Comparison of ENCODE assay signal across 8 cellular contexts in genomic region chr4:139295317-139296299, GRCh38. TPM values are rescaled to one million over a fixed set of nuclear protein-coding genes. Genes with fewer than 3 reads are reported as not detected.
DNase-seq lines count a peak whose midpoint lies in the region; ATAC-seq, FAIRE-seq and TF ChIP-seq lines count a peak whose summit lies in the region.

No MANE protein-coding gene starts in this region.

- no peaks in the 10 kb centered on the region for H3K9me3 ChIP-seq in uterus

- intact Hi-C loops in left ventricle myocardium superior (cut with micrococcal nuclease) = loop anchor here (10.0 kb wide), 1 partner anchor 211 kb away; no protein-coding TSS in a partner anchor
- intact Hi-C loops in uterus (cut with DNase I; ENCODE audit: low total_unique reads) = loop anchor here (10.0 kb wide), 1 partner anchor 201 kb away; no protein-coding TSS in a partner anchor

- H3K27ac ChIP-seq in uterus = peak overlapping the region; percentile 84 to 87

- peak; percentile 88 for FAIRE-seq in GM12892 (lab: Jason Lieb, UNC)

- peak overlapping the region; percentile 71 to 84 for H3K4me3 ChIP-seq in uterus

- H3K4me1 ChIP-seq in uterus = peaks cover 0 to 4% of the 10 kb centered on the region in 2 donors

- H3K36me3 ChIP-seq in uterus = no peaks in the 10 kb centered on the region

- ATAC-seq in HG02852 (IDR thresholded peaks at IDR 0.05; ENCODE audit: unreplicated experiment) (peak; percentile 92), left ventricle myocardium superior (peak; percentile 96)

- TF ChIP-seq POLR2A in GM12892 (IDR thresholded peaks at IDR 0.05; ENCODE audit: low read depth, low read length) = peak; percentile 84; the same call in 1 of the 2 replicates
- peak; percentile 47 to 48 for TF ChIP-seq POLR2A in uterus (IDR thresholded peaks at IDR 0.05)

- peak; percentile 92 to 98 (median 94) for TF ChIP-seq CTCF in uterus (IDR thresholded peaks at IDR 0.05)

- DNase-seq in GM12892 (ENCODE audit: insufficient read length) (peak; percentile 78), NCI-H1436 treated with DMSO at 0.1 percent for 48 hours (lab: John Stamatoyannopoulos, UW) (peak; percentile 28), T follicular helper cell (ENCODE audit: low read depth) (peak; percentile 94), amniotic epithelial cell (ENCODE audit: low read depth) (peak; percentile 86), left ventricle myocardium superior (peak; percentile 99), pulmonary artery endothelial cell (ENCODE audit: low read depth, low spot score) (peak; percentile 71), uterus (peak; percentile 96 to 97)

- H3K27me3 ChIP-seq in uterus = no peaks in the 10 kb centered on the region

RNA-seq across cellular contexts. Expression of gene NAA15, which starts 5.7 kb away (rescaled TPM):
- 35.4 TPM for polyA plus RNA-seq in GM12892 (2012; ENCODE audit: missing spikeins)
- total RNA-seq in left ventricle myocardium superior (36.1 TPM), pulmonary artery endothelial cell (35.1 and 48.4 TPM in 2 replicates), uterus (10 to 100 TPM; 47.1 to 75.1 (median 54.1) TPM)

RNA-seq across cellular contexts. Expression of gene NDUFC1, which starts 6.7 kb away (rescaled TPM):
- 43.4 TPM for polyA plus RNA-seq in GM12892 (2012; ENCODE audit: missing spikeins)
- total RNA-seq in left ventricle myocardium superior (246 TPM), pulmonary artery endothelial cell (66.4 and 73.7 TPM in 2 replicates), uterus (10 to 100 TPM in 2 of 4 donors, 1 to 10 TPM in 1, under 1 TPM in 1; 0.77 to 43.8 (median 14.9) TPM)

RNA-seq across cellular contexts. Expression of gene MGARP, which starts 15.6 kb away (rescaled TPM):
- not detected for polyA plus RNA-seq in GM12892 (2012; ENCODE audit: missing spikeins)
- total RNA-seq in left ventricle myocardium superior = 0.62 TPM
- 55.8 and 57.2 TPM in 2 replicates for total RNA-seq in pulmonary artery endothelial cell
- 1 to 10 TPM in 2 of 4 donors, under 1 TPM in 1, not detected in 1; 0.29 to 9.0 (median 3.2) TPM for total RNA-seq in uterus

Comparison
In these comparisons a context has a peak if more than half of its experiments do, and no peak if none do; other contexts are left out.
1. Peak in every context shown above with its lines: DNase-seq, ATAC-seq, H3K4me3 ChIP-seq and H3K27ac ChIP-seq.
2. DNase-seq: peak in every context shown above with its lines; median percentile 99 in left ventricle myocardium superior; 96 in uterus; 94 in T follicular helper cell; 86 in amniotic epithelial cell; 78 in GM12892; 71 in pulmonary artery endothelial cell; 28 in NCI-H1436 treated with DMSO at 0.1 percent for 48 hours.